1 cellular context compared by ENCODE assay signal in genomic region chr2:64036343-64036742, GRCh38.
TF ChIP-seq lines count a peak whose summit lies in the region.

No MANE protein-coding gene starts in this region.

TF ChIP-seq in IMR-90, 13 proteins besides CTCF, POLR2A, EP300 and RAD21 (continued from another document):
- TF ChIP-seq USF2 (IDR thresholded peaks at IDR 0.05; ENCODE audit: low read depth, low read length): no peak
- no peak for TF ChIP-seq RCOR1 (IDR thresholded peaks at IDR 0.05; ENCODE audit: insufficient replicate concordance, low read length)
TF ChIP-seq in IMR-90: peak in this region for 2.
